ENCODE assay signal across 8 cellular contexts in genomic region chr17:38898812-38899348, GRCh38. TPM values are rescaled to one million over a fixed set of nuclear protein-coding genes. Genes with fewer than 3 reads are reported as not detected.
A peak's percentile ranks its signal among the peaks of the same experiment; 100 is the strongest.
DNase-seq lines count a peak whose midpoint lies in the region; ATAC-seq and TF ChIP-seq lines count a peak whose summit lies in the region.

No MANE protein-coding gene starts in this region.

- H3K4me3 ChIP-seq in BLaER1 treated with 17β-estradiol and CSF1 and Interleukin-3, amounts not matched to agents 10 nM and 100 nM, result peak overlapping the region in 9 of 10 experiments; percentile 22 to 59 (median 43); a peak in 15 of 20 replicates
- H3K4me3 ChIP-seq in Loucy (ENCODE audit: low read length, poor library complexity, severe bottlenecking) (peak overlapping the region; percentile 65), left ventricle myocardium inferior (peak overlapping the region; percentile 19)

- no peak for TF ChIP-seq CTCF in Loucy (conservative IDR thresholded peaks at IDR 0.05; ENCODE audit: low read length)
- TF ChIP-seq CTCF in left ventricle myocardium inferior (IDR thresholded peaks at IDR 0.05; ENCODE audit: borderline replicate concordance), result no peak

- H2AFZ ChIP-seq in Loucy (ENCODE audit: low read length), result no peak overlapping the region

- H3K27me3 ChIP-seq in BLaER1 treated with 17β-estradiol and CSF1 and Interleukin-3, amounts not matched to agents 10 nM and 100 nM, result no peaks in the 10 kb centered on the region
- H3K27me3 ChIP-seq in Loucy (ENCODE audit: insufficient read depth, low read length, poor library complexity, severe bottlenecking), result no peaks in the 10 kb centered on the region
- no peaks in the 10 kb centered on the region for H3K27me3 ChIP-seq in left ventricle myocardium inferior (ENCODE audit: low read depth)

- peaks cover 0 to 48% (median 0%) of the 10 kb centered on the region in 11 experiments; a peak in 5 of 22 replicates for H4K20me1 ChIP-seq in BLaER1 treated with 17β-estradiol and CSF1 and Interleukin-3, amounts not matched to agents 10 nM and 100 nM
- no peaks in the 10 kb centered on the region for H4K20me1 ChIP-seq in Loucy (ENCODE audit: insufficient read depth, low read length, poor library complexity, severe bottlenecking)

- peak; percentile 79 for DNase-seq in activated CD8-positive, alpha-beta memory T cell treated with anti-CD3 and anti-CD28 coated beads, Interleukin-2, amount 50 U/mL, for 1 hour (ENCODE audit: extremely low read depth)
- DNase-seq in left ventricle myocardium inferior, result no peak
- DNase-seq in stimulated activated CD4-positive, alpha-beta T cell treated with anti-CD3 and anti-CD28 coated beads, Interleukin-4, amount 100 ng/mL, for 48 hours (ENCODE audit: low read depth in 2 of 2), result peak; percentile 80 to 86
- DNase-seq in mesenteric fat pad (ENCODE audit: low spot score), result no peak
- DNase-seq in epidermal melanocyte (ENCODE audit: insufficient read length, low spot score), result no peak

- 0 out of 22 replicates have a peak, but pooled peaks cover 0 to under 1% (median 0%) of the 10 kb centered on the region in 11 experiments for H3K9me3 ChIP-seq in BLaER1 treated with 17β-estradiol and CSF1 and Interleukin-3, amounts not matched to agents 10 nM and 100 nM (replicated peaks in 1 of 11)
- H3K9me3 ChIP-seq in Loucy (ENCODE audit: insufficient read depth, low read depth, low read length), result no peaks in the 10 kb centered on the region
- H3K9me3 ChIP-seq in left ventricle myocardium inferior (replicated peaks), result no peaks in the 10 kb centered on the region

- intact Hi-C loops in left ventricle myocardium inferior (cut with micrococcal nuclease), result no loop called here

- peaks cover 49% of the 10 kb centered on the region for H3K79me2 ChIP-seq in Loucy (ENCODE audit: insufficient read depth, low read length)

- H3K9ac ChIP-seq in BLaER1 treated with 17β-estradiol and CSF1 and Interleukin-3, amounts not matched to agents 10 nM and 100 nM, result peak overlapping the region; percentile 71 to 90 (median 83)
- H3K9ac ChIP-seq in Loucy (ENCODE audit: low read depth, low read length, poor library complexity, severe bottlenecking), result peak overlapping the region; percentile 90

- H3K36me3 ChIP-seq in BLaER1 treated with 17β-estradiol and CSF1 and Interleukin-3, amounts not matched to agents 10 nM and 100 nM, result peaks cover 15 to 82% (median 65%) of the 10 kb centered on the region in 11 experiments
- H3K36me3 ChIP-seq in Loucy (ENCODE audit: insufficient read depth, low read length), result peaks cover 46% of the 10 kb centered on the region; the same call in 1 of the 2 replicates
- peaks cover 15% of the 10 kb centered on the region for H3K36me3 ChIP-seq in left ventricle myocardium inferior

- H3K27ac ChIP-seq in BLaER1 treated with 17β-estradiol and CSF1 and Interleukin-3, amounts not matched to agents 10 nM and 100 nM, result peak overlapping the region; percentile 73 to 99 (median 94)
- H3K27ac ChIP-seq in left ventricle myocardium inferior (replicated peaks), result peak overlapping the region; percentile 86

- peak; percentile 84 for ATAC-seq in GM21447 (IDR thresholded peaks at IDR 0.05; ENCODE audit: unreplicated experiment)

- peaks cover 76 to 100% (median 96%) of the 10 kb centered on the region in 10 experiments for H3K4me1 ChIP-seq in BLaER1 treated with 17β-estradiol and CSF1 and Interleukin-3, amounts not matched to agents 10 nM and 100 nM
- peaks cover 65% of the 10 kb centered on the region for H3K4me1 ChIP-seq in Loucy (ENCODE audit: insufficient read depth, low read length, poor library complexity, severe bottlenecking)
- H3K4me1 ChIP-seq in left ventricle myocardium inferior, result peaks cover 97% of the 10 kb centered on the region

- no peaks in the 10 kb centered on the region for H3K9me2 ChIP-seq in Loucy (replicated peaks; ENCODE audit: low read depth, low read length)

- peak overlapping the region; percentile 90 to 99 (median 95) for H3K4me2 ChIP-seq in BLaER1 treated with 17β-estradiol and CSF1 and Interleukin-3, amounts not matched to agents 10 nM and 100 nM
- H3K4me2 ChIP-seq in Loucy (ENCODE audit: low read depth, low read length, poor library complexity, severe bottlenecking), result peak overlapping the region; percentile 87

- H3F3A ChIP-seq in Loucy (ENCODE audit: low read depth), result peaks cover 6% of the 10 kb centered on the region; the same call in 1 of the 2 replicates

RNA-seq across cellular contexts. Expression of gene LASP1, which starts 29.0 kb away (rescaled TPM):
- 29.4 TPM for total RNA-seq in left ventricle myocardium inferior
- total RNA-seq in mesenteric fat pad, result 172 TPM

RNA-seq across cellular contexts. Expression of gene RPL23, which starts 45.4 kb away (rescaled TPM):
- total RNA-seq in left ventricle myocardium inferior (760 TPM), mesenteric fat pad (1,395 TPM)

Comparison
In these comparisons a context has a peak if more than half of its experiments do, and no peak if none do; other contexts are left out.
1. DNase-seq: peak in activated CD8-positive, alpha-beta memory T cell treated with anti-CD3 and anti-CD28 coated beads, Interleukin-2, amount 50 U/mL, for 1 hour (single experiment) and stimulated activated CD4-positive, alpha-beta T cell treated with anti-CD3 and anti-CD28 coated beads, Interleukin-4, amount 100 ng/mL, for 48 hours (2 of 2); none in left ventricle myocardium inferior (single experiment), mesenteric fat pad (single experiment) and epidermal melanocyte (single experiment).
2. Peak in every context shown above with its lines, with median percentiles within 50 percentile points of each other: H3K4me3 ChIP-seq.